ENCODE assay signal across 23 cellular contexts in the genomic region with DNA sequence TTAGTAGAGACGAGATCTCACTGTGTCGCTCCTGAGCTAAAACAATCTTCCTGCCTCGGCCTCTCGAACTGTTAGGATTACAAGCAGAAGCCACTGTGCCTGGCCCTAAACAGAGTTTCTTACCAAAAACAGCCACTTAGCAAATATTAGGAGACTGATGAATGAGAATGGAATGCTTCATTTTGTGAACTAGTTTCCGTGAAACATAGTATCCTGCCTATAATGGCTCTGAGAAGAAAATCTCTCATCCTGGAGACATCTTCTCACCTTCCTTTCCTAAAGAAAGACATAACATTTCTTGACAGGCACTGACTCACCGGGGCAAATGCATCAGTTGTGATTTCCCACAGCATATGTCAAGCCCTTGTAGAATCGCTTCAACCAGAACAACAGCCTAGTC. TPM values are rescaled to one million over a fixed set of nuclear protein-coding genes. Genes with fewer than 3 reads are reported as not detected.
DNase-seq lines count a peak whose midpoint lies in the region; ATAC-seq and TF ChIP-seq lines count a peak whose summit lies in the region.
"Had no signal": no experiment of that assay in that cellular context is flagged by ENCODE, and none has a peak within 500 bp of the region (broad histone marks: within the 10 kb centered on the region; RNA-seq: fewer than 3 reads in every experiment).

No MANE protein-coding gene starts in this region.

- H3K4me3 ChIP-seq in SK-N-SH (ENCODE audit: low read depth in 2 of 2, low read length in 1 of 2) (no peak overlapping the region), fibroblast of the aortic adventitia (ENCODE audit: low read depth, low read length) (no peak overlapping the region), skeletal muscle satellite cell (ENCODE audit: low read length) (no peak overlapping the region)
- H3K4me3 ChIP-seq: transverse colon had no signal

- no peaks in the 10 kb centered on the region for H3K79me2 ChIP-seq in SK-N-SH (ENCODE audit: insufficient read depth)

- peak overlapping the region; percentile 50; the same call in 1 of the 2 replicates for H2AFZ ChIP-seq in SK-N-SH (ENCODE audit: low read depth)

- 0 out of 2 replicates have a peak, but pooled peaks cover 4% of the 10 kb centered on the region for H3K27me3 ChIP-seq in SK-N-SH (ENCODE audit: insufficient read depth)
- H3K27me3 ChIP-seq in skeletal muscle satellite cell (ENCODE audit: control insufficient read depth, insufficient read depth, low read length), result no peaks in the 10 kb centered on the region
- H3K27me3 ChIP-seq: BE2C, transverse colon had no signal

- H3K4me2 ChIP-seq in SK-N-SH (0 out of 2 replicates have a peak overlapping the region, but pooled peaks have one; percentile 37), skeletal muscle satellite cell (ENCODE audit: low read length) (no peak overlapping the region)

- H3F3A ChIP-seq in SK-N-SH (replicated peaks; ENCODE audit: insufficient read depth), result peaks cover 4% of the 10 kb centered on the region

- WGBS in SK-N-SH (ENCODE audit: low lambda C conversion rate), result 29% methylated on average over 7 of the region's 7 CpGs

- POLR2A ChIA-PET in SK-N-SH (lab: Yijun Ruan, JAX), result no interaction called here

- peak overlapping the region; percentile 4 to 55; a peak in 3 of 4 replicates for H3K27ac ChIP-seq in SK-N-SH (ENCODE audit: low read depth in 2 of 2, low read length in 1 of 2)
- H3K27ac ChIP-seq: HL-60, transverse colon had no signal

- H4K20me1 ChIP-seq in SK-N-SH (ENCODE audit: insufficient read depth), result no peaks in the 10 kb centered on the region

- TF ChIP-seq CTCF in SK-N-SH (IDR thresholded peaks at IDR 0.05) (no peak), fibroblast of the aortic adventitia (IDR thresholded peaks at IDR 0.05; ENCODE audit: insufficient read depth, low read length) (no peak)

- no peak for ATAC-seq in HG03025 (IDR thresholded peaks at IDR 0.05; ENCODE audit: low FRiP score, unreplicated experiment)
- ATAC-seq: activated naive CD4-positive, alpha-beta T cell treated with anti-CD3 and anti-CD28 coated beads, Interleukin-2, amount 50 U/mL, for 72 hours; Right ventricle myocardium inferior had no signal

- H3K9me3 ChIP-seq in SK-N-SH, result no peaks in the 10 kb centered on the region
- no peaks in the 10 kb centered on the region for H3K9me3 ChIP-seq in skeletal muscle satellite cell (replicated peaks; ENCODE audit: low read length)
- H3K9me3 ChIP-seq: BE2C, transverse colon had no signal

- TF ChIP-seq RAD21 in SK-N-SH (IDR thresholded peaks at IDR 0.05; ENCODE audit: low read length), result no peak

- H3K36me3 ChIP-seq in SK-N-SH (replicated peaks in 1 of 2; ENCODE audit: control insufficient read depth in 1 of 2, insufficient read depth in 2 of 2, low read length in 1 of 2) (no peaks in the 10 kb centered on the region), skeletal muscle satellite cell (ENCODE audit: insufficient read depth, low read length) (no peaks in the 10 kb centered on the region)
- H3K36me3 ChIP-seq: BE2C, transverse colon had no signal

- TF ChIP-seq EP300 in SK-N-SH (IDR thresholded peaks at IDR 0.05; ENCODE audit: borderline replicate concordance in 1 of 2, low read depth in 1 of 2, low read length in 1 of 2), result peak; percentile 23 to 46; a peak in 1 of 4 replicates

- CTCF ChIA-PET in SK-N-SH (lab: Yijun Ruan, JAX), result interaction anchor here (1.2 to 2.9 kb wide), 6 partner anchors 8 to 210 kb away, joined by 3 to 35 read pairs (median 20); no protein-coding TSS in a partner anchor

- DNase-seq in ELR (ENCODE audit: low read depth) (peak; percentile 46), SK-N-SH (no peak), fibroblast of the aortic adventitia (ENCODE audit: low read depth) (peak; percentile 10), cerebellum (ENCODE audit: low spot score) (no peak), NCI-H524 treated with DMSO at 0.1 percent for 48 hours (lab: John Stamatoyannopoulos, UW) (no peak)
- DNase-seq in effector CD8-positive, alpha-beta T cell (lab: John Stamatoyannopoulos, UW), result no peak
- DNase-seq: activated CD4-positive, alpha-beta T cell treated with anti-CD3 and anti-CD28 coated beads for 48 hours; BE2C; Calu3; midbrain; NCI-H1436; NCI-H2171 treated with DMSO at 0.1 percent for 48 hours; stimulated activated CD4-positive, alpha-beta T cell treated with anti-CD3 and anti-CD28 coated beads, Interleukin-2, amount 100 ng/mL, for 24 hours; transverse colon had no signal

- peaks cover 0 to 7% of the 10 kb centered on the region in 2 experiments; a peak in 2 of 4 replicates for H3K4me1 ChIP-seq in SK-N-SH (ENCODE audit: control insufficient read depth in 1 of 2, insufficient read depth in 2 of 2, low read depth in 1 of 2, low read length in 1 of 2)
- peaks cover 16% of the 10 kb centered on the region for H3K4me1 ChIP-seq in skeletal muscle satellite cell (ENCODE audit: control insufficient read depth, insufficient read depth, low read length)
- H3K4me1 ChIP-seq: transverse colon had no signal

- no peaks in the 10 kb centered on the region for H3K9me2 ChIP-seq in SK-N-SH

- H3K9ac ChIP-seq in SK-N-SH (peak overlapping the region; percentile 30; the same call in 1 of the 2 replicates), skeletal muscle satellite cell (ENCODE audit: low read depth, low read length) (peak overlapping the region; percentile 57)

TF ChIP-seq in SK-N-SH, 30 proteins besides CTCF, POLR2A, EP300 and RAD21:
- no peak for TF ChIP-seq GATA2 (CRISPR knock-in tag; IDR thresholded peaks at IDR 0.05)
- TF ChIP-seq FOSL2 (IDR thresholded peaks at IDR 0.05; ENCODE audit: borderline replicate concordance, low read depth), result peak; percentile 54; the same call in 1 of the 2 replicates
- TF ChIP-seq, protein P1, sequence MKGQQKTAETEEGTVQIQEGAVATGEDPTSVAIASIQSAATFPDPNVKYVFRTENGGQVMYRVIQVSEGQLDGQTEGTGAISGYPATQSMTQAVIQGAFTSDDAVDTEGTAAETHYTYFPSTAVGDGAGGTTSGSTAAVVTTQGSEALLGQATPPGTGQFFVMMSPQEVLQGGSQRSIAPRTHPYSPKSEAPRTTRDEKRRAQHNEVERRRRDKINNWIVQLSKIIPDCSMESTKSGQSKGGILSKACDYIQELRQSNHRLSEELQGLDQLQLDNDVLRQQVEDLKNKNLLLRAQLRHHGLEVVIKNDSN (IDR thresholded peaks at IDR 0.05; ENCODE audit: borderline replicate concordance, low read depth), result no peak
- no peak for TF ChIP-seq NRF1 (IDR thresholded peaks at IDR 0.05; ENCODE audit: low read depth, low read length)
- peak; percentile 34; the same call in 1 of the 2 replicates for TF ChIP-seq JUND (IDR thresholded peaks at IDR 0.05)
- TF ChIP-seq TCF12 (IDR thresholded peaks at IDR 0.05), result 0 out of 2 replicates have a peak, but pooled peaks have one; percentile 35
- peak; percentile 89 for TF ChIP-seq PBX3 (IDR thresholded peaks at IDR 0.05)
- no peak for TF ChIP-seq MAX (IDR thresholded peaks at IDR 0.05; ENCODE audit: low read depth)
- TF ChIP-seq RXRA (IDR thresholded peaks at IDR 0.05; ENCODE audit: borderline replicate concordance, low read depth), result no peak
TF ChIP-seq in SK-N-SH: peak in this region for 4.

RNA-seq across cellular contexts. Expression of gene GJD2, which starts 44.9 kb away (rescaled TPM):
- not detected in 2 replicates for polyA plus RNA-seq in SK-N-SH (2012; rRNA removed)
- 0.04 TPM in 1 of 2 replicates, not detected in the other for polyA plus RNA-seq in SK-N-SH (2012; cell fraction: cytosol; rRNA removed)
- 0.01 TPM in 1 of 2 replicates, not detected in the other for polyA plus RNA-seq in SK-N-SH (2012; cell fraction: nucleus; rRNA removed)
- total RNA-seq in fibroblast of the aortic adventitia (ENCODE audit: low replicate concordance) (not detected in 2 replicates), cerebellum (9.6 TPM)
- not detected in 2 replicates for total RNA-seq in skeletal muscle satellite cell (2012; rRNA removed)
- total RNA-seq: activated naive CD4-positive, alpha-beta T cell treated with anti-CD3 and anti-CD28 coated beads, Interleukin-2, amount 50 U/mL, for 72 hours; Calu3; dermis microvascular lymphatic vessel endothelial cell; MCF 10A; posterior vena cava; Right ventricle myocardium inferior; T-helper 1 cell treated with Interleukin-12 subunit alpha and Interleukin-12 subunit beta and Interleukin-4 antibody, amounts not matched to agents 30 ng/mL and 1 ng/mL, for 36 hours; transverse colon had no signal

Comparison
In these comparisons a context has a peak if more than half of its experiments do, and no peak if none do; other contexts are left out.
1. DNase-seq: peak in ELR (single experiment) and fibroblast of the aortic adventitia (single experiment); none in SK-N-SH (single experiment), cerebellum (single experiment), NCI-H524 treated with DMSO at 0.1 percent for 48 hours (single experiment) and effector CD8-positive, alpha-beta T cell (single experiment).
2. RNA of gene GJD2, which starts 44.9 kb away (total RNA-seq): 9.6 TPM in cerebellum (single experiment); not detected in fibroblast of the aortic adventitia; every median in the first group is over 10 times any median in the second.